Comparison of ENCODE assay signal across 27 cellular contexts in genomic region chr20:62021794-62022419, GRCh38. TPM values are rescaled to one million over a fixed set of nuclear protein-coding genes. Genes with fewer than 3 reads are reported as not detected.
DNase-seq lines count a peak whose midpoint lies in the region; ATAC-seq and TF ChIP-seq lines count a peak whose summit lies in the region.
"Had no signal": no experiment of that assay in that cellular context is flagged by ENCODE, and none has a peak within 500 bp of the region (broad histone marks: within the 10 kb centered on the region; RNA-seq: fewer than 3 reads in every experiment).

No MANE protein-coding gene starts in this region.

- peaks cover 98% of the 10 kb centered on the region for H3K79me2 ChIP-seq in neural progenitor cell (ENCODE audit: low read depth)

- TF ChIP-seq CTCF in BE2C (IDR thresholded peaks at IDR 0.05; ENCODE audit: low read depth, low read length) (no peak), glutamatergic neuron (IDR thresholded peaks at IDR 0.05; ENCODE audit: partially characterized antibody, unreplicated experiment) (no peak), neural progenitor cell (IDR thresholded peaks at IDR 0.05) (no peak)

- ATAC-seq in GM21447 (IDR thresholded peaks at IDR 0.05; ENCODE audit: unreplicated experiment), result no peak
- no peak for ATAC-seq in HG03521 (IDR thresholded peaks at IDR 0.05; ENCODE audit: unreplicated experiment)
- ATAC-seq: A549; activated CD8-positive, alpha-beta memory T cell treated with anti-CD3 and anti-CD28 coated beads, Interleukin-2, amount 10 ng/mL, durations not matched to agents 7 days and 5 days; activated naive CD8-positive, alpha-beta T cell treated with anti-CD3 and anti-CD28 coated beads, Interleukin-2, amount 50 U/mL, for 24 hours; activated T-cell treated with anti-CD3 and anti-CD28 coated beads, Interleukin-2, amount 50 U/mL, for 72 hours; esophagus mucosa; stimulated activated naive CD8-positive, alpha-beta T cell treated with anti-CD3 and anti-CD28 coated beads, Interleukin-15, amount 100 ng/mL, for 72 hours had no signal

- peaks cover 22% of the 10 kb centered on the region for H3K4me1 ChIP-seq in BE2C
- H3K4me1 ChIP-seq in HUES48 (ENCODE audit: control insufficient read depth, insufficient read depth, low read length), result peaks cover 16% of the 10 kb centered on the region
- H3K4me1 ChIP-seq in neural progenitor cell, result peaks cover 31% of the 10 kb centered on the region
- H3K4me1 ChIP-seq: A549 had no signal

- H3K4me3 ChIP-seq in BE2C (ENCODE audit: low read depth, low read length) (peak overlapping the region; percentile 4; the same call in 1 of the 2 replicates), HUES48 (ENCODE audit: low read depth, low read length) (no peak overlapping the region), neural progenitor cell (no peak overlapping the region)
- H3K4me3 ChIP-seq: A549, SK-N-MC, thoracic aorta, vagina had no signal

- peak overlapping the region; percentile 57 for H3K4me2 ChIP-seq in neural progenitor cell
- H3K4me2 ChIP-seq: A549 had no signal

- H3K9me3 ChIP-seq in BE2C (no peaks in the 10 kb centered on the region), HUES48 (ENCODE audit: control insufficient read depth, insufficient read depth, low read length) (no peaks in the 10 kb centered on the region), neural progenitor cell (ENCODE audit: low read depth) (no peaks in the 10 kb centered on the region)
- H3K9me3 ChIP-seq: A549, heart left ventricle, thoracic aorta, vagina had no signal

- H3F3A ChIP-seq in neural progenitor cell (ENCODE audit: low read depth), result peaks cover 15% of the 10 kb centered on the region

- POLR2A ChIA-PET in activated CD4-positive, alpha-beta T cell treated with anti-CD3 and anti-CD28 coated beads, Interleukin-2, amount 10 ng/mL, durations not matched to agents 7 days and 5 days (lab: Charles Lee), result no interaction called here

- no peaks in the 10 kb centered on the region for H3K36me3 Mint-ChIP-seq in glutamatergic neuron (ENCODE audit: unreplicated experiment)
- H3K36me3 Mint-ChIP-seq in neural progenitor cell, result peaks cover 2% of the 10 kb centered on the region
- no peaks in the 10 kb centered on the region for H3K36me3 Mint-ChIP-seq in activated CD4-positive, alpha-beta T cell treated with anti-CD3 and anti-CD28 coated beads, Interleukin-2, amount 10 ng/mL, durations not matched to agents 7 days and 5 days (ENCODE audit: low read depth)

- DNase-seq in BE2C, result no peak
- no peak for DNase-seq in glutamatergic neuron
- peak; percentile 40 for DNase-seq in neural progenitor cell (ENCODE audit: low spot score)
- no peak for DNase-seq in NOMO-1 treated with DMSO at 0.1 percent for 48 hours (lab: John Stamatoyannopoulos, UW; ENCODE audit: unreplicated experiment)
- no peak for DNase-seq in activated CD4-positive, alpha-beta T cell treated with anti-CD3 and anti-CD28 coated beads, Interleukin-2, amount 10 ng/mL, durations not matched to agents 7 days and 5 days
- DNase-seq: activated CD4-positive, CD25-positive, alpha-beta regulatory T cell; activated CD8-positive, alpha-beta memory T cell treated with anti-CD3 and anti-CD28 coated beads, Interleukin-2, amount 10 ng/mL, durations not matched to agents 7 days and 5 days; activated naive CD8-positive, alpha-beta T cell treated with anti-CD3 and anti-CD28 coated beads, Interleukin-2, amount 50 U/mL, for 24 hours; activated T-cell treated with anti-CD3 and anti-CD28 coated beads, Interleukin-2, amount 50 U/mL, for 72 hours; CD4-positive, alpha-beta memory T cell; kidney glomerular epithelial cell; NCI-H1417; NCI-H2081; stimulated activated CD8-positive, alpha-beta memory T cell treated with anti-CD3 and anti-CD28 coated beads, Interleukin-4, amount 100 ng/mL, for 48 hours; stimulated activated naive CD8-positive, alpha-beta T cell treated with anti-CD3 and anti-CD28 coated beads, Interleukin-15, amount 100 ng/mL, for 72 hours had no signal

- H2AFZ ChIP-seq in neural progenitor cell (replicated peaks), result no peak overlapping the region

- no peaks in the 10 kb centered on the region for H3K27me3 ChIP-seq in BE2C
- H3K27me3 ChIP-seq in HUES48 (ENCODE audit: control insufficient read depth, insufficient read depth, low read length), result no peaks in the 10 kb centered on the region
- H3K27me3 ChIP-seq in neural progenitor cell, result no peaks in the 10 kb centered on the region
- H3K27me3 ChIP-seq: heart left ventricle, vagina had no signal

- peaks cover 6% of the 10 kb centered on the region for H3K27me3 Mint-ChIP-seq in glutamatergic neuron (ENCODE audit: unreplicated experiment)
- H3K27me3 Mint-ChIP-seq in neural progenitor cell (ENCODE audit: insufficient read depth, low read depth), result peaks cover 3% of the 10 kb centered on the region
- H3K27me3 Mint-ChIP-seq in activated CD4-positive, alpha-beta T cell treated with anti-CD3 and anti-CD28 coated beads, Interleukin-2, amount 10 ng/mL, durations not matched to agents 7 days and 5 days, result no peaks in the 10 kb centered on the region
- H3K27me3 Mint-ChIP-seq: activated CD8-positive, alpha-beta memory T cell treated with anti-CD3 and anti-CD28 coated beads, Interleukin-2, amount 10 ng/mL, durations not matched to agents 7 days and 5 days; activated naive CD8-positive, alpha-beta T cell treated with anti-CD3 and anti-CD28 coated beads, Interleukin-2, amount 50 U/mL, for 24 hours; CD4-positive, alpha-beta memory T cell; central memory CD8-positive, alpha-beta T cell; dendritic cell treated with granulocyte-macrophage colony-stimulating factor and Interleukin-4, amounts not matched to agents 40 ng/mL and 50 ng/mL, for 4 days; stimulated activated naive CD8-positive, alpha-beta T cell treated with anti-CD3 and anti-CD28 coated beads, Interleukin-15, amount 100 ng/mL, for 72 hours had no signal

- peaks cover 93% of the 10 kb centered on the region for H4K20me1 ChIP-seq in neural progenitor cell (ENCODE audit: low read depth)

- CTCF ChIA-PET in activated CD4-positive, alpha-beta T cell treated with anti-CD3 and anti-CD28 coated beads, Interleukin-2, amount 10 ng/mL, durations not matched to agents 7 days and 5 days (lab: Charles Lee), result interaction anchor here (0.6 kb wide), 1 partner anchor 1474 kb away, joined by 3 read pairs; no protein-coding TSS in a partner anchor

- H3K27ac ChIP-seq in HUES48 (ENCODE audit: low read depth, low read length) (peak overlapping the region; percentile 33), neural progenitor cell (peak overlapping the region; percentile 61)
- H3K27ac ChIP-seq: A549, SK-N-MC, thoracic aorta, vagina had no signal

- H3K27ac Mint-ChIP-seq in glutamatergic neuron (ENCODE audit: unreplicated experiment), result peak overlapping the region; percentile 86
- H3K27ac Mint-ChIP-seq in neural progenitor cell, result peak overlapping the region; percentile 86
- no peak overlapping the region for H3K27ac Mint-ChIP-seq in activated CD4-positive, alpha-beta T cell treated with anti-CD3 and anti-CD28 coated beads, Interleukin-2, amount 10 ng/mL, durations not matched to agents 7 days and 5 days
- H3K27ac Mint-ChIP-seq: activated CD8-positive, alpha-beta memory T cell treated with anti-CD3 and anti-CD28 coated beads, Interleukin-2, amount 10 ng/mL, durations not matched to agents 7 days and 5 days; activated naive CD8-positive, alpha-beta T cell treated with anti-CD3 and anti-CD28 coated beads, Interleukin-2, amount 50 U/mL, for 24 hours; activated T-cell treated with anti-CD3 and anti-CD28 coated beads, Interleukin-2, amount 50 U/mL, for 72 hours; dendritic cell treated with granulocyte-macrophage colony-stimulating factor and Interleukin-4, amounts not matched to agents 40 ng/mL and 50 ng/mL, for 4 days; stimulated activated naive CD8-positive, alpha-beta T cell treated with anti-CD3 and anti-CD28 coated beads, Interleukin-15, amount 100 ng/mL, for 72 hours; T-helper 1 cell treated with Interleukin-12 subunit alpha and Interleukin-12 subunit beta and Interleukin-4 antibody, amounts not matched to agents 30 μg/mL and 1 μg/mL, for 36 hours had no signal

- H3K9me3 Mint-ChIP-seq in glutamatergic neuron (ENCODE audit: unreplicated experiment), result peaks cover 6% of the 10 kb centered on the region
- no peaks in the 10 kb centered on the region for H3K9me3 Mint-ChIP-seq in neural progenitor cell
- no peaks in the 10 kb centered on the region for H3K9me3 Mint-ChIP-seq in activated CD4-positive, alpha-beta T cell treated with anti-CD3 and anti-CD28 coated beads, Interleukin-2, amount 10 ng/mL, durations not matched to agents 7 days and 5 days
- H3K9me3 Mint-ChIP-seq: activated naive CD8-positive, alpha-beta T cell treated with anti-CD3 and anti-CD28 coated beads, Interleukin-2, amount 50 U/mL, for 24 hours; activated T-cell treated with anti-CD3 and anti-CD28 coated beads, Interleukin-2, amount 50 U/mL, for 72 hours; CD4-positive, alpha-beta memory T cell; central memory CD8-positive, alpha-beta T cell; dendritic cell treated with granulocyte-macrophage colony-stimulating factor and Interleukin-4, amounts not matched to agents 40 ng/mL and 50 ng/mL, for 4 days; stimulated activated naive CD8-positive, alpha-beta T cell treated with anti-CD3 and anti-CD28 coated beads, Interleukin-15, amount 100 ng/mL, for 72 hours; T-helper 1 cell treated with Interleukin-12 subunit alpha and Interleukin-12 subunit beta and Interleukin-4 antibody, amounts not matched to agents 30 μg/mL and 1 μg/mL, for 36 hours had no signal

- H3K36me3 ChIP-seq in BE2C, result no peaks in the 10 kb centered on the region
- no peaks in the 10 kb centered on the region for H3K36me3 ChIP-seq in HUES48 (ENCODE audit: control insufficient read depth, insufficient read depth, low read length)
- no peaks in the 10 kb centered on the region for H3K36me3 ChIP-seq in neural progenitor cell
- H3K36me3 ChIP-seq: heart left ventricle, thoracic aorta, vagina had no signal

- no peak overlapping the region for H3K9ac ChIP-seq in HUES48 (ENCODE audit: low read depth, low read length)
- no peak overlapping the region for H3K9ac ChIP-seq in neural progenitor cell

- H3K4me1 Mint-ChIP-seq in glutamatergic neuron (ENCODE audit: low read depth, unreplicated experiment), result peaks cover 56% of the 10 kb centered on the region
- H3K4me1 Mint-ChIP-seq in neural progenitor cell, result peaks cover 60% of the 10 kb centered on the region
- peaks cover 19% of the 10 kb centered on the region for H3K4me1 Mint-ChIP-seq in activated CD4-positive, alpha-beta T cell treated with anti-CD3 and anti-CD28 coated beads, Interleukin-2, amount 10 ng/mL, durations not matched to agents 7 days and 5 days

- peak overlapping the region; percentile 77 for H3K4me3 Mint-ChIP-seq in glutamatergic neuron (ENCODE audit: unreplicated experiment)
- no peak overlapping the region for H3K4me3 Mint-ChIP-seq in neural progenitor cell
- no peak overlapping the region for H3K4me3 Mint-ChIP-seq in activated CD4-positive, alpha-beta T cell treated with anti-CD3 and anti-CD28 coated beads, Interleukin-2, amount 10 ng/mL, durations not matched to agents 7 days and 5 days
- H3K4me3 Mint-ChIP-seq: activated CD8-positive, alpha-beta memory T cell treated with anti-CD3 and anti-CD28 coated beads, Interleukin-2, amount 10 ng/mL, durations not matched to agents 7 days and 5 days; activated naive CD8-positive, alpha-beta T cell treated with anti-CD3 and anti-CD28 coated beads, Interleukin-2, amount 50 U/mL, for 24 hours; activated T-cell treated with anti-CD3 and anti-CD28 coated beads, Interleukin-2, amount 50 U/mL, for 72 hours; CD4-positive, alpha-beta memory T cell; central memory CD8-positive, alpha-beta T cell; dendritic cell treated with granulocyte-macrophage colony-stimulating factor and Interleukin-4, amounts not matched to agents 40 ng/mL and 50 ng/mL, for 4 days; stimulated activated naive CD8-positive, alpha-beta T cell treated with anti-CD3 and anti-CD28 coated beads, Interleukin-15, amount 100 ng/mL, for 72 hours; T-helper 1 cell treated with Interleukin-12 subunit alpha and Interleukin-12 subunit beta and Interleukin-4 antibody, amounts not matched to agents 30 μg/mL and 1 μg/mL, for 36 hours had no signal

RNA-seq across cellular contexts. Expression of gene TAF4, which starts 43.8 kb away (rescaled TPM):
- 78.1 TPM for polyA plus RNA-seq in BE2C (2012; ENCODE audit: insufficient read depth, insufficient read length, low read depth)
- total RNA-seq in glutamatergic neuron (ENCODE audit: unreplicated experiment) (20.0 TPM), neural progenitor cell (ENCODE audit: low replicate concordance) (9.9 and 10.8 TPM in 2 replicates)
- total RNA-seq in activated CD4-positive, alpha-beta T cell treated with anti-CD3 and anti-CD28 coated beads, Interleukin-2, amount 10 ng/mL, durations not matched to agents 7 days and 5 days, result 10 to 100 TPM; 24.2 to 32.0 TPM
